In genomic region chrX:56564921-56565861, GRCh38 we compare ENCODE assay signal across 8 cellular contexts. TPM values are rescaled to one million over a fixed set of nuclear protein-coding genes. Genes with fewer than 3 reads are reported as not detected.
DNase-seq lines count a peak whose midpoint lies in the region; ATAC-seq lines count a peak whose summit lies in the region.

No MANE protein-coding gene starts in this region.

- no peaks in the 10 kb centered on the region for H3K36me3 ChIP-seq in adipocyte (ENCODE audit: control insufficient read depth, insufficient read depth, low read length, severe bottlenecking)

- H3K27ac ChIP-seq in layer of hippocampus (ENCODE audit: low read depth, low read length): peak overlapping the region; percentile 91

- DNase-seq in COLO668 (lab: John Stamatoyannopoulos, UW; ENCODE audit: unreplicated experiment): peak; percentile 15
- DNase-seq in HT1080 (ENCODE audit: low read depth): peak; percentile 0
- peak; percentile 15 for DNase-seq in adipocyte (ENCODE audit: low read depth)
- peak; percentile 8 for DNase-seq in stimulated activated CD4-positive, alpha-beta T cell treated with anti-CD3 and anti-CD28 coated beads, Interleukin-4, amount 100 ng/mL, for 24 hours
- no peak for DNase-seq in 8988T
- DNase-seq in NCI-H345 treated with DMSO at 0.1 percent for 48 hours (lab: John Stamatoyannopoulos, UW; ENCODE audit: unreplicated experiment): no peak

- H3K9ac ChIP-seq in adipocyte (ENCODE audit: low read length): peak overlapping the region; percentile 90

- ATAC-seq in GM18907 (IDR thresholded peaks at IDR 0.05; ENCODE audit: unreplicated experiment): no peak

- H3K27me3 ChIP-seq in adipocyte (replicated peaks; ENCODE audit: control insufficient read depth, insufficient read depth, low read length): no peaks in the 10 kb centered on the region
- H3K27me3 ChIP-seq in layer of hippocampus (ENCODE audit: control insufficient read depth, insufficient read depth, low read length): no peaks in the 10 kb centered on the region

- H3K4me3 ChIP-seq in adipocyte (ENCODE audit: low read length): peak overlapping the region; percentile 86

- no peaks in the 10 kb centered on the region for H3K9me3 ChIP-seq in adipocyte (ENCODE audit: control insufficient read depth, low read length)

- H3K4me1 ChIP-seq in adipocyte (ENCODE audit: control insufficient read depth, insufficient read depth, low read length): peaks cover 23% of the 10 kb centered on the region

RNA-seq across cellular contexts. Expression of gene UBQLN2, which starts 1.8 kb away (rescaled TPM):
- total RNA-seq in HT1080 (2014; rRNA removed; shearing (Covaris generic)): 5.4 and 9.6 TPM in 2 replicates
- polyA plus RNA-seq in HT1080 (2015; cell fraction: cytosol; rRNA removed): 18.6 and 22.7 TPM in 2 replicates
- 31.5 and 33.1 TPM in 2 replicates for polyA plus RNA-seq in HT1080 (2015; cell fraction: nucleus; rRNA removed)

Comparison
In these comparisons a context has a peak if more than half of its experiments do, and no peak if none do; other contexts are left out.
1. DNase-seq: peak in COLO668 (single experiment), HT1080 (single experiment), adipocyte (single experiment) and stimulated activated CD4-positive, alpha-beta T cell treated with anti-CD3 and anti-CD28 coated beads, Interleukin-4, amount 100 ng/mL, for 24 hours (single experiment); none in 8988T (single experiment) and NCI-H345 treated with DMSO at 0.1 percent for 48 hours (single experiment).